Comparison of ENCODE assay signal across 2 cellular contexts in genomic region chr19:58046856-58047255, GRCh38.
TF ChIP-seq lines count a peak whose summit lies in the region.

No MANE protein-coding gene starts in this region.

TF ChIP-seq in liver, 16 proteins besides CTCF, POLR2A, EP300 and RAD21:
- TF ChIP-seq NR2F2 (IDR thresholded peaks at IDR 0.05), result no peak
- TF ChIP-seq TAF1 (conservative IDR thresholded peaks at IDR 0.05), result no peak
- no peak for TF ChIP-seq RXRA (IDR thresholded peaks at IDR 0.05)
- TF ChIP-seq SP1 (IDR thresholded peaks at IDR 0.05), result no peak
- no peak for TF ChIP-seq YY1 (IDR thresholded peaks at IDR 0.05)
- TF ChIP-seq MAX (IDR thresholded peaks at IDR 0.05), result no peak
- no peak for TF ChIP-seq EGR1 (IDR thresholded peaks at IDR 0.05; ENCODE audit: low read depth in 2 of 2)
- TF ChIP-seq, protein P1, sequence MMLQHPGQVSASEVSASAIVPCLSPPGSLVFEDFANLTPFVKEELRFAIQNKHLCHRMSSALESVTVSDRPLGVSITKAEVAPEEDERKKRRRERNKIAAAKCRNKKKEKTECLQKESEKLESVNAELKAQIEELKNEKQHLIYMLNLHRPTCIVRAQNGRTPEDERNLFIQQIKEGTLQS (IDR thresholded peaks at IDR 0.05), result no peak
- TF ChIP-seq FOXA1 (IDR thresholded peaks at IDR 0.05), result no peak
- no peak for TF ChIP-seq HNF4G (IDR thresholded peaks at IDR 0.05)
- TF ChIP-seq JUND (IDR thresholded peaks at IDR 0.05), result no peak
- TF ChIP-seq ZBTB33 (IDR thresholded peaks at IDR 0.05), result no peak
- no peak for TF ChIP-seq HNF4A (conservative IDR thresholded peaks at IDR 0.05)
- no peak for TF ChIP-seq REST (IDR thresholded peaks at IDR 0.05)
- TF ChIP-seq FOXA2 (IDR thresholded peaks at IDR 0.05), result no peak
- no peak for TF ChIP-seq GABPA (IDR thresholded peaks at IDR 0.05 in 1 of 2, conservative IDR thresholded peaks at IDR 0.05 in 1 of 2)
TF ChIP-seq in liver: peak in this region for 0.

TF ChIP-seq in HepG2, 621 proteins besides CTCF, POLR2A, EP300 and RAD21:
- TF ChIP-seq SRF (IDR thresholded peaks at IDR 0.05; ENCODE audit: low read depth, low read length), result no peak
- no peak for TF ChIP-seq MATR3 (CRISPR knock-in tag; IDR thresholded peaks at IDR 0.05)
- TF ChIP-seq ZNF567 (CRISPR knock-in tag; IDR thresholded peaks at IDR 0.05; ENCODE audit: borderline replicate concordance), result no peak
- TF ChIP-seq STAG1 (CRISPR knock-in tag; IDR thresholded peaks at IDR 0.05), result no peak
- no peak for TF ChIP-seq ZNF501 (CRISPR knock-in tag; IDR thresholded peaks at IDR 0.05)
- no peak for TF ChIP-seq ZNF230 (CRISPR knock-in tag; IDR thresholded peaks at IDR 0.05)
- no peak for TF ChIP-seq HOXA9 (CRISPR knock-in tag; IDR thresholded peaks at IDR 0.05; ENCODE audit: borderline replicate concordance)
- TF ChIP-seq MEIS2 (CRISPR knock-in tag; IDR thresholded peaks at IDR 0.05), result no peak
- no peak for TF ChIP-seq ATF1 (CRISPR knock-in tag; IDR thresholded peaks at IDR 0.05)
- no peak for TF ChIP-seq MAF1 (CRISPR knock-in tag; IDR thresholded peaks at IDR 0.05; ENCODE audit: borderline replicate concordance)
- TF ChIP-seq SMAD9 (CRISPR knock-in tag; IDR thresholded peaks at IDR 0.05), result no peak
